Comparison of ENCODE assay signal across 15 cellular contexts in the genomic region with DNA sequence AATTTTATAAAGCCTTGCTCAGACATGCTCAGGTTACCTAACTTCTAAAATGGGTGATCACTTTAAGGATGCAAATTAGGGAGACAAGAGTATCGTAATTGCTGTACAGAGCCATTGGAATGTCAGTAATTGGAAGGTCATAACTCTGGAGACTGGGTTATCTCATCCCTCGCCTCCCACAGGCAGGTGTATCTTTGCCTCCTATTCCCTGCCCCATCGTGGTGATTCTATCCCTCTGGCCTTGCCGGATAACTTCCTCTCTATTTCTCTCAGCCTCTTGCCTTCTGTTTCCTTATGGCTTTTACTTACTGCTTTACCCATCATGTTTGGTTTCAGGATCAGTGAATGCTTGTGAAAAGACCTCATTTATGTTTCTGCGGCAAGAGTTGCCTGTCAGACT. TPM values are rescaled to one million over a fixed set of nuclear protein-coding genes. Genes with fewer than 3 reads are reported as not detected.
DNase-seq lines count a peak whose midpoint lies in the region; ATAC-seq, FAIRE-seq and TF ChIP-seq lines count a peak whose summit lies in the region.
"Had no signal": no experiment of that assay in that cellular context is flagged by ENCODE, and none has a peak within 500 bp of the region (broad histone marks: within the 10 kb centered on the region; RNA-seq: fewer than 3 reads in every experiment).

No MANE protein-coding gene starts in this region.

- H3K27ac Mint-ChIP-seq in stimulated activated naive CD8-positive, alpha-beta T cell treated with anti-CD3 and anti-CD28 coated beads, Interleukin-15, Interleukin-2, amounts not matched to agents 100 ng/mL and 50 ng/mL, for 24 hours: peak overlapping the region; percentile 74
- H3K27ac Mint-ChIP-seq: CD14-positive monocyte had no signal

- H3K4me3 ChIP-seq in OCI-LY1 (ENCODE audit: low read depth, low read length, poor library complexity, severe bottlenecking) (peak overlapping the region; percentile 77), H1 (ENCODE audit: extremely low read depth in 1 of 4, insufficient read depth in 2 of 4, low read depth in 3 of 4, low read length in 4 of 4) (peak overlapping the region in 2 of 4 experiments; percentile 5 to 75; a peak in 2 of 8 replicates)
- H3K4me3 ChIP-seq: body of pancreas, SJSA1, uterus had no signal

- no peak overlapping the region for H2BK15ac ChIP-seq in H1 (ENCODE audit: low read length)

- peak overlapping the region; percentile 80; the same call in 1 of the 2 replicates for H3K9ac ChIP-seq in OCI-LY1 (ENCODE audit: low read length)
- no peak overlapping the region for H3K9ac ChIP-seq in H1 (replicated peaks in 1 of 4; ENCODE audit: extremely low read depth in 1 of 4, low read depth in 3 of 4, low read length in 3 of 4)

- H3K23me2 ChIP-seq in H1 (ENCODE audit: low read depth, low read length): peaks cover 11% of the 10 kb centered on the region

- H3K79me1 ChIP-seq in H1 (ENCODE audit: low read depth, low read length): peaks cover 3% of the 10 kb centered on the region; the same call in 1 of the 2 replicates

- H3K14ac ChIP-seq in H1 (ENCODE audit: insufficient read length): no peak overlapping the region

- H2BK120ac ChIP-seq in H1 (replicated peaks; ENCODE audit: low read depth, low read length): no peak overlapping the region

- no peaks in the 10 kb centered on the region for H3K9me3 Mint-ChIP-seq in stimulated activated naive CD8-positive, alpha-beta T cell treated with anti-CD3 and anti-CD28 coated beads, Interleukin-15, Interleukin-2, amounts not matched to agents 100 ng/mL and 50 ng/mL, for 24 hours
- H3K9me3 Mint-ChIP-seq: CD14-positive monocyte had no signal

- H3K4me1 ChIP-seq in OCI-LY1 (ENCODE audit: insufficient read depth, low read length, severe bottlenecking) (peaks cover 36% of the 10 kb centered on the region), H1 (replicated peaks in 1 of 4; ENCODE audit: control insufficient read depth in 3 of 4, insufficient read depth in 4 of 4, low read length in 3 of 4) (peaks cover 3 to 16% (median 7%) of the 10 kb centered on the region in 4 experiments; a peak in 6 of 7 replicates)

- H3K23ac ChIP-seq in H1 (ENCODE audit: insufficient read length): no peak overlapping the region

- H3K4me3 Mint-ChIP-seq in stimulated activated naive CD8-positive, alpha-beta T cell treated with anti-CD3 and anti-CD28 coated beads, Interleukin-15, Interleukin-2, amounts not matched to agents 100 ng/mL and 50 ng/mL, for 24 hours: peak overlapping the region; percentile 95
- H3K4me3 Mint-ChIP-seq: CD14-positive monocyte had no signal

- no peaks in the 10 kb centered on the region for H4K20me1 ChIP-seq in OCI-LY1 (ENCODE audit: insufficient read depth, low read length)
- H4K20me1 ChIP-seq in H1 (replicated peaks in 1 of 2; ENCODE audit: control insufficient read depth in 1 of 2, insufficient read depth in 2 of 2, low read length in 2 of 2): peaks cover 0 to 2% of the 10 kb centered on the region in 2 experiments

- H3K36me3 Mint-ChIP-seq in stimulated activated naive CD8-positive, alpha-beta T cell treated with anti-CD3 and anti-CD28 coated beads, Interleukin-15, Interleukin-2, amounts not matched to agents 100 ng/mL and 50 ng/mL, for 24 hours (ENCODE audit: low read depth): peaks cover 51% of the 10 kb centered on the region

- FAIRE-seq in H1 (lab: Jason Lieb, UNC) (no peak), H54 (lab: Jason Lieb, UNC) (no peak)

- no peaks in the 10 kb centered on the region for H3K9me3 ChIP-seq in OCI-LY1 (ENCODE audit: low read length)
- no peaks in the 10 kb centered on the region for H3K9me3 ChIP-seq in H1 (ENCODE audit: insufficient read depth in 2 of 2, low read depth in 1 of 2, low read length in 1 of 2)
- H3K9me3 ChIP-seq: body of pancreas, SJSA1, uterus had no signal

- no peak overlapping the region for H3K18ac ChIP-seq in H1 (ENCODE audit: extremely low read depth, low read length)

- no peak overlapping the region for H2BK12ac ChIP-seq in H1 (ENCODE audit: low read depth, low read length)

- H2BK5ac ChIP-seq in H1 (ENCODE audit: low read depth, low read length): no peak overlapping the region

- peaks cover 30% of the 10 kb centered on the region for H3K36me3 ChIP-seq in OCI-LY1 (ENCODE audit: insufficient read depth, low read length)
- peaks cover 0 to 16% (median 8%) of the 10 kb centered on the region in 4 experiments; a peak in 5 of 8 replicates for H3K36me3 ChIP-seq in H1 (ENCODE audit: control insufficient read depth in 2 of 4, insufficient read depth in 4 of 4, low read length in 3 of 4)
- H3K36me3 ChIP-seq: uterus had no signal

- peaks cover 58% of the 10 kb centered on the region for H3K4me1 Mint-ChIP-seq in stimulated activated naive CD8-positive, alpha-beta T cell treated with anti-CD3 and anti-CD28 coated beads, Interleukin-15, Interleukin-2, amounts not matched to agents 100 ng/mL and 50 ng/mL, for 24 hours (ENCODE audit: low read depth)

- no peak for TF ChIP-seq EP300 in H1 (IDR thresholded peaks at IDR 0.05; ENCODE audit: borderline replicate concordance in 1 of 2, low read depth in 2 of 2, low read length in 2 of 2)

- no peak overlapping the region for H3K56ac ChIP-seq in H1 (replicated peaks; ENCODE audit: insufficient read length, low read depth, low read length)

- TF ChIP-seq CTCF in OCI-LY1 (IDR thresholded peaks at IDR 0.05; ENCODE audit: low read length) (no peak), H1 (IDR thresholded peaks at IDR 0.05; ENCODE audit: control extremely low read depth in 1 of 3, insufficient read depth in 1 of 3, low read depth in 1 of 3, low read length in 3 of 3) (no peak)

- peak overlapping the region; percentile 24 for H3K27ac ChIP-seq in OCI-LY1 (ENCODE audit: low read depth, low read length, poor library complexity, severe bottlenecking)
- no peak overlapping the region for H3K27ac ChIP-seq in H1 (ENCODE audit: low read depth, low read length)
- H3K27ac ChIP-seq: body of pancreas, SJSA1, uterus had no signal

- no peak overlapping the region for H4K91ac ChIP-seq in H1 (replicated peaks; ENCODE audit: insufficient read length, low read length)

- H3K4me2 ChIP-seq in OCI-LY1 (ENCODE audit: low read length) (peak overlapping the region; percentile 93), H1 (ENCODE audit: insufficient read depth in 1 of 2, low read depth in 2 of 2, low read length in 2 of 2) (peak overlapping the region; percentile 11 to 73; a peak in 1 of 4 replicates)

- H2BK20ac ChIP-seq in H1 (ENCODE audit: low read length): no peak overlapping the region

- H2AK5ac ChIP-seq in H1 (ENCODE audit: low read depth, low read length): no peak overlapping the region

- H3K27me3 ChIP-seq in OCI-LY1 (ENCODE audit: insufficient read depth, low read length): no peaks in the 10 kb centered on the region
- H3K27me3 ChIP-seq in H1 (replicated peaks in 1 of 4; ENCODE audit: control insufficient read depth in 3 of 4, extremely low read depth in 1 of 4, insufficient read depth in 3 of 4, low read length in 3 of 4): peaks cover 0 to 1% (median 0%) of the 10 kb centered on the region in 4 experiments; a peak in 1 of 7 replicates
- H3K27me3 ChIP-seq: body of pancreas, SJSA1, uterus had no signal

- H3F3A ChIP-seq in OCI-LY1 (ENCODE audit: insufficient read depth, low read length): no peaks in the 10 kb centered on the region

- H4K8ac ChIP-seq in H1 (ENCODE audit: extremely low read depth, insufficient read depth, low read length): no peak overlapping the region

- H3K27me3 Mint-ChIP-seq in stimulated activated naive CD8-positive, alpha-beta T cell treated with anti-CD3 and anti-CD28 coated beads, Interleukin-15, Interleukin-2, amounts not matched to agents 100 ng/mL and 50 ng/mL, for 24 hours: no peaks in the 10 kb centered on the region

- H3K79me2 ChIP-seq in OCI-LY1 (ENCODE audit: insufficient read depth, low read length) (peaks cover 27% of the 10 kb centered on the region), H1 (ENCODE audit: control insufficient read depth in 1 of 2, insufficient read depth in 2 of 2, low read length in 2 of 2) (peaks cover 4 to 61% of the 10 kb centered on the region in 2 experiments; a peak in 2 of 4 replicates)

- WGBS in H1 (ENCODE audit: extremely low coverage in 1 of 2, insufficient coverage in 1 of 2, insufficient read length in 1 of 2, insufficient replicate concordance in 2 of 2, low coverage in 1 of 2, low lambda C conversion rate in 2 of 2, missing lambda C conversion rate in 1 of 2), 2 experiments: 87% methylated on average over 5 of the region's 5 CpGs; no CpG with 5 or more reads in 1 of the 2 experiments

- POLR2A ChIA-PET in H1 (lab: Charles Lee; ENCODE audit: partially characterized antibody): no interaction called here

- H3K4ac ChIP-seq in H1 (replicated peaks; ENCODE audit: insufficient read length, low read depth, low read length): no peak overlapping the region

- DNase-seq in stimulated activated naive CD8-positive, alpha-beta T cell treated with anti-CD3 and anti-CD28 coated beads, Interleukin-15, Interleukin-2, amounts not matched to agents 100 U/mL and 50 U/mL, for 24 hours: no peak
- DNase-seq in H1 (ENCODE audit: low read depth in 1 of 2, low spot score in 2 of 2) (no peak), left lobe of liver (ENCODE audit: low spot score) (no peak), H54 (ENCODE audit: insufficient read length, low spot score) (no peak), NCI-H2227 (lab: John Stamatoyannopoulos, UW; ENCODE audit: unreplicated experiment) (no peak)
- DNase-seq in stimulated activated CD4-positive, alpha-beta T cell treated with anti-CD3 and anti-CD28 coated beads, Interleukin-4, amount 100 ng/mL, for 1 hour: no peak
- DNase-seq: activated CD8-positive, alpha-beta memory T cell treated with anti-CD3 and anti-CD28 coated beads for 24 hours; body of pancreas; erythroblast; HCEC 1CT; uterus had no signal

- no peak for ATAC-seq in stimulated activated naive CD8-positive, alpha-beta T cell treated with anti-CD3 and anti-CD28 coated beads, Interleukin-15, Interleukin-2, amounts not matched to agents 100 U/mL and 50 U/mL, for 24 hours
- ATAC-seq in left lobe of liver: no peak
- ATAC-seq: body of pancreas had no signal

- H2AFZ ChIP-seq in OCI-LY1 (ENCODE audit: low read length) (no peak overlapping the region), H1 (ENCODE audit: low read length) (no peak overlapping the region)

- CTCF ChIA-PET in H1 (lab: Charles Lee; ENCODE audit: partially characterized antibody): no interaction called here

- H3K9me2 ChIP-seq in OCI-LY1 (ENCODE audit: low read depth, low read length): no peaks in the 10 kb centered on the region

- no peak overlapping the region for H4K5ac ChIP-seq in H1 (ENCODE audit: insufficient read length, low read depth, low read length)

- TF ChIP-seq POLR2A in H1 (IDR thresholded peaks at IDR 0.05; ENCODE audit: control extremely low read depth in 1 of 2, low read depth in 2 of 2, low read length in 2 of 2) (no peak), H54 (IDR thresholded peaks at IDR 0.05; ENCODE audit: low read depth, low read length) (no peak)

- no peak for TF ChIP-seq RAD21 in H1 (IDR thresholded peaks at IDR 0.05 in 1 of 2, conservative IDR thresholded peaks at IDR 0.05 in 1 of 2; ENCODE audit: low read depth in 2 of 2, low read length in 2 of 2)

RNA-seq across cellular contexts. Expression of gene PDK1, which starts 2.5 kb away (rescaled TPM):
- total RNA-seq in H1 (2021; fragmentation: NEBNext Ultra II Directional; extraction: Animal tissue kit (Norgen Biotek cat#: 25700)): 18.2 and 18.7 TPM in 2 replicates
- polyA plus RNA-seq in H1 (2011; rRNA removed): 10.7 and 21.9 TPM in 2 replicates
- 18.3 TPM for polyA plus RNA-seq in H1 (2011; cell fraction: cytosol; rRNA removed)
- polyA plus RNA-seq in H1 (2011; cell fraction: nucleus; rRNA removed): 26.8 TPM
- 18.4 to 29.1 TPM (median 22.2 TPM) in 4 replicates for polyA plus RNA-seq in H1 (2012, experiment 1 of 2)
- polyA plus RNA-seq in H1 (2012, experiment 2 of 2): 1.9 TPM
- polyA plus RNA-seq in H1 (2013, experiment 1 of 2): 14.6 TPM
- 13.6 TPM for polyA plus RNA-seq in H1 (2013, experiment 2 of 2)
- 61.6 and 153 TPM in 2 replicates for polyA minus RNA-seq in H1 (2011; rRNA and poly(A)+ RNA removed)
- 30.0 TPM for polyA minus RNA-seq in H1 (2011; cell fraction: cytosol; rRNA and poly(A)+ RNA removed)
- 51.6 TPM for polyA minus RNA-seq in H1 (2011; cell fraction: nucleus; rRNA and poly(A)+ RNA removed)
- total RNA-seq in left lobe of liver: 6.2 TPM
